In the genomic region with DNA sequence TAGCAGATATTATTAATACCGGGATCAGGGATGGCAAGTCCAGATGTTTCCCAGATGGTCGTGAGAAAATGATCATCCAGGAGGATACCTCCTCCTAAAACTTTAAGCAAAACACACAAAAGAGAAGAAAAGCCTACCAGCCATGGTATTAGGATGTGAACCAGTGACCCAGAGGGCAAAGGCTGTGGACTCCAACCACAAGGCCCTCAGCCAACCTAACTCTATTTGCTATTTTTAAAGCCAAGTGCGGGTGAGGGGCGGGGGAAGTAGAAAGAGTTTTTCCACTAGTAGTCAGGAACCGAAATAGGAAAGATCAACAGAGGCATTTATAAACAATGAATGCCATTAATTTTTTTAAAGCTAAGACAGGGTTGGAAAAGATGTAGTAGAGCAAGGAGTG, we compare ENCODE assay signal across 21 cellular contexts.
"Had no signal": no experiment of that assay in that cellular context is flagged by ENCODE, and none has a peak within 500 bp of the region (broad histone marks: within the 10 kb centered on the region; RNA-seq: fewer than 3 reads in every experiment).

No MANE protein-coding gene starts in this region.

- H3K9me3 ChIP-seq: gastrocnemius medialis, tibial artery had no signal

- DNase-seq: activated CD4-positive, alpha-beta T cell treated with anti-CD3 and anti-CD28 coated beads for 36 hours; activated CD4-positive, alpha-beta T cell treated with anti-CD3 and anti-CD28 coated beads, Interleukin-2, amount 50 U/mL, for 4 hours; activated CD8-positive, alpha-beta memory T cell treated with anti-CD3 and anti-CD28 coated beads for 24 hours; activated CD8-positive, alpha-beta memory T cell treated with anti-CD3 and anti-CD28 coated beads, Interleukin-2, amount 50 U/mL, for 48 hours; activated effector memory CD4-positive, alpha-beta T cell treated with anti-CD3 and anti-CD28 coated beads, Interleukin-2, amount 50 U/mL, for 16 hours; activated naive CD4-positive, alpha-beta T cell treated with anti-CD3 and anti-CD28 coated beads, Interleukin-2, amount 10 ng/mL, durations not matched to agents 7 days and 5 days; activated naive CD8-positive, alpha-beta T cell treated with anti-CD3 and anti-CD28 coated beads, Interleukin-2, amount 50 U/mL, for 24 hours; caudate nucleus; effector CD4-positive, alpha-beta T cell; gastrocnemius medialis; islet precursor cell; mammary epithelial cell; midbrain; stimulated activated CD4-positive, alpha-beta T cell treated with anti-CD3 and anti-CD28 coated beads, Interleukin-1b, Interleukin-23, amount 100 ng/mL, for 48 hours; substantia nigra; T-helper 1 cell; T-helper 9 cell; tibial artery had no signal

- H3K4me1 ChIP-seq: gastrocnemius medialis had no signal

- H3K36me3 ChIP-seq: gastrocnemius medialis, tibial artery had no signal

- H3K27ac ChIP-seq: gastrocnemius medialis, skin epidermis had no signal

- H3K27me3 ChIP-seq: gastrocnemius medialis, tibial artery had no signal

- ATAC-seq: activated CD4-positive, alpha-beta T cell treated with anti-CD3 and anti-CD28 coated beads for 36 hours; activated naive CD8-positive, alpha-beta T cell treated with anti-CD3 and anti-CD28 coated beads, Interleukin-2, amount 50 U/mL, for 24 hours; gastrocnemius medialis; natural killer cell treated with Interleukin-12 subunit alpha and Interleukin-12 subunit beta and Interleukin-15 and Interleukin-18, amount 100 ng/mL, for 72 hours; WTC11 had no signal

- H3K4me3 ChIP-seq: gastrocnemius medialis, skin epidermis, tibial artery had no signal
